4 cellular contexts compared by ENCODE assay signal in genomic region chr2:195419033-195419432, GRCh38.
"Had no signal": no experiment of that assay in that cellular context is flagged by ENCODE, and none has a peak within 500 bp of the region (broad histone marks: within the 10 kb centered on the region; RNA-seq: fewer than 3 reads in every experiment).

No MANE protein-coding gene starts in this region.

- ATAC-seq: GM23338 had no signal

- H3K9me3 Mint-ChIP-seq: GM23338, H9 had no signal

- DNase-seq: H9, HCEC 1CT, IMR-90 had no signal

- H2AFZ ChIP-seq: GM23338 had no signal

- H3K27ac Mint-ChIP-seq: GM23338, H9 had no signal

- H3K4me1 Mint-ChIP-seq: GM23338 had no signal

- H3K4me3 Mint-ChIP-seq: GM23338, H9 had no signal

- H3K4me3 ChIP-seq: GM23338 had no signal

- H3K4me2 ChIP-seq: GM23338 had no signal
